25 cellular contexts compared by ENCODE assay signal in the genomic region with DNA sequence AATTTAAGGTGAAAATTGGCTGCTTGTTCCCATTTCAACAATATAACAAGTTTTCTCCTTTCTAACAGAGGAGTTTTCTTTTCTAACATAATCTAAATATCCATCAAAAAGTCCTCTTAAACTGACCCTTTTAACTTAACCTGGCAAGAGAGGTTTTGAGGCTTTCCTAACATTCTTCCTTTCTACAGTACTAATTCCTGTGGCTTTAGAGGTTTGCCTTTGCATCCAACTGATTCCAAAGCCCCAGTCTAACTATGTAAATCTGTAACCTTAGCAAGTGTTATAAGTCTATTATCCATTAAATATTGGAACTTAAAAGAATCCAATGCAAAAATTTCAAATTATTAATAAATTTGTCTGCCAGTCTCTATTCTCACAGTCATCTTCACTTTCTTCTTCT.
DNase-seq lines count a peak whose midpoint lies in the region; ATAC-seq and TF ChIP-seq lines count a peak whose summit lies in the region.
"Had no signal": no experiment of that assay in that cellular context is flagged by ENCODE, and none has a peak within 500 bp of the region (broad histone marks: within the 10 kb centered on the region; RNA-seq: fewer than 3 reads in every experiment).

No MANE protein-coding gene starts in this region.

- peaks cover 22% of the 10 kb centered on the region for H3K36me3 Mint-ChIP-seq in chondrocyte (ENCODE audit: low read depth)

- H3K9me3 Mint-ChIP-seq in chondrocyte (ENCODE audit: low read depth): peaks cover 14% of the 10 kb centered on the region

- no peak overlapping the region for H3K4me3 ChIP-seq in choroid plexus epithelial cell (ENCODE audit: low read depth, low read length)
- H3K4me3 ChIP-seq: hepatocyte, mucosa of descending colon, skin epidermis, thoracic aorta had no signal

- H3K27ac Mint-ChIP-seq in chondrocyte (ENCODE audit: unreplicated experiment): no peak overlapping the region
- H3K27ac Mint-ChIP-seq: activated naive CD8-positive, alpha-beta T cell; activated T-helper 17 cell treated with anti-CD3 and anti-CD28 coated beads, Interleukin-2, amount 50 U/mL, for 72 hours; B cell had no signal

- peaks cover 9% of the 10 kb centered on the region for H3K4me1 Mint-ChIP-seq in chondrocyte (ENCODE audit: low read depth)
- H3K4me1 Mint-ChIP-seq: activated T-helper 17 cell treated with anti-CD3 and anti-CD28 coated beads, Interleukin-2, amount 50 U/mL, for 72 hours; B cell had no signal

- DNase-seq in AG20443 (ENCODE audit: low spot score) (peak; percentile 38), M059J (ENCODE audit: low read depth) (peak; percentile 57), choroid plexus epithelial cell (ENCODE audit: low read depth) (peak; percentile 47), non-pigmented ciliary epithelial cell (ENCODE audit: low read depth) (peak; percentile 19), GDM1 (lab: John Stamatoyannopoulos, UW) (no peak), chondrocyte (ENCODE audit: low spot score) (no peak), iPS-NIHi11 (ENCODE audit: low spot score) (no peak)
- no peak for DNase-seq in stimulated activated naive CD8-positive, alpha-beta T cell treated with anti-CD3 and anti-CD28 coated beads, Interleukin-15, Interleukin-2, amounts not matched to agents 100 U/mL and 50 U/mL, for 24 hours
- DNase-seq: activated CD4-positive, alpha-beta T cell treated with anti-CD3 and anti-CD28 coated beads, Interleukin-2, amount 50 U/mL, for 1 hour; dermis blood vessel endothelial cell; foreskin melanocyte; islet precursor cell; mucosa of descending colon; NCI-H1048; NCI-H1930; NCI-H345; posterior cingulate gyrus; SIG-M5; stimulated activated CD4-positive, alpha-beta T cell treated with anti-CD3 and anti-CD28 coated beads, Interleukin-1b, Interleukin-23, amount 100 ng/mL, for 48 hours had no signal

- TF ChIP-seq CTCF in choroid plexus epithelial cell (conservative IDR thresholded peaks at IDR 0.05; ENCODE audit: low read depth, low read length) (no peak), chondrocyte (IDR thresholded peaks at IDR 0.05) (no peak)

- no peak for ATAC-seq in stimulated activated naive CD8-positive, alpha-beta T cell treated with anti-CD3 and anti-CD28 coated beads, Interleukin-15, Interleukin-2, amounts not matched to agents 100 U/mL and 50 U/mL, for 24 hours
- ATAC-seq: activated T-helper 17 cell treated with anti-CD3 and anti-CD28 coated beads, Interleukin-2, amount 50 U/mL, for 72 hours; mucosa of descending colon had no signal

- H3K4me3 Mint-ChIP-seq in chondrocyte (ENCODE audit: unreplicated experiment): no peak overlapping the region
- H3K4me3 Mint-ChIP-seq: activated naive CD8-positive, alpha-beta T cell; activated T-helper 17 cell treated with anti-CD3 and anti-CD28 coated beads, Interleukin-2, amount 50 U/mL, for 72 hours; B cell had no signal

- no peaks in the 10 kb centered on the region for H3K27me3 Mint-ChIP-seq in chondrocyte (ENCODE audit: low read depth)
- H3K27me3 Mint-ChIP-seq: activated naive CD8-positive, alpha-beta T cell; activated T-helper 17 cell treated with anti-CD3 and anti-CD28 coated beads, Interleukin-2, amount 50 U/mL, for 72 hours; B cell had no signal

Comparison
In these comparisons a context has a peak if more than half of its experiments do, and no peak if none do; other contexts are left out.
1. DNase-seq: peak in AG20443 (single experiment), M059J (single experiment), choroid plexus epithelial cell (single experiment) and non-pigmented ciliary epithelial cell (single experiment); none in GDM1 (single experiment), chondrocyte (single experiment), iPS-NIHi11 (single experiment) and stimulated activated naive CD8-positive, alpha-beta T cell treated with anti-CD3 and anti-CD28 coated beads, Interleukin-15, Interleukin-2, amounts not matched to agents 100 U/mL and 50 U/mL, for 24 hours (single experiment).